ENCODE assay signal across 23 cellular contexts in genomic region chr10:131212763-131213325, GRCh38.
"Had no signal": no experiment of that assay in that cellular context is flagged by ENCODE, and none has a peak within 500 bp of the region (broad histone marks: within the 10 kb centered on the region; RNA-seq: fewer than 3 reads in every experiment).

No MANE protein-coding gene starts in this region.

- H3K4me3 ChIP-seq: hepatocyte, pancreas, tibial artery, vagina had no signal

- H3K27ac ChIP-seq: hepatocyte, neutrophil, pancreas, tibial artery, vagina had no signal

- ATAC-seq: activated naive CD8-positive, alpha-beta T cell treated with anti-CD3 and anti-CD28 coated beads, Interleukin-2, amount 50 U/mL, for 24 hours; activated T-cell treated with anti-CD3 and anti-CD28 coated beads, Interleukin-2, amount 50 U/mL, for 4 hours; pancreas; right cardiac atrium; T-cell had no signal

- H3K27me3 Mint-ChIP-seq: activated naive CD8-positive, alpha-beta T cell treated with anti-CD3 and anti-CD28 coated beads, Interleukin-2, amount 50 U/mL, for 24 hours; memory B cell; T-cell had no signal

- H3K4me1 ChIP-seq: pancreas, tibial artery had no signal

- H3K4me3 Mint-ChIP-seq: activated naive CD8-positive, alpha-beta T cell treated with anti-CD3 and anti-CD28 coated beads, Interleukin-2, amount 50 U/mL, for 24 hours; activated T-cell treated with anti-CD3 and anti-CD28 coated beads, Interleukin-2, amount 50 U/mL, for 4 hours; immature natural killer cell; memory B cell; nephron; T-cell; T-helper 2 cell treated with Interferon-gamma antibody and Interleukin-4, amounts not matched to agents 5 μg/mL and 100 μg/mL, for 36 hours had no signal

- DNase-seq: activated CD4-positive, alpha-beta T cell treated with anti-CD3 and anti-CD28 coated beads for 1 hour; activated CD4-positive, alpha-beta T cell treated with anti-CD3 and anti-CD28 coated beads, Interleukin-2, amount 50 U/mL, for 1 hour; activated CD8-positive, alpha-beta memory T cell treated with anti-CD3 and anti-CD28 coated beads, Interleukin-2, amount 50 U/mL, for 4 hours; activated naive CD4-positive, alpha-beta T cell treated with anti-CD3 and anti-CD28 coated beads, Interleukin-2, amount 50 U/mL, for 16 hours; activated naive CD8-positive, alpha-beta T cell treated with anti-CD3 and anti-CD28 coated beads, Interleukin-2, amount 50 U/mL, for 24 hours; activated T-cell treated with anti-CD3 and anti-CD28 coated beads, Interleukin-2, amount 50 U/mL, for 4 hours; effector CD4-positive, alpha-beta T cell; erythroblast; foreskin fibroblast; immature natural killer cell; pancreas; stimulated activated CD4-positive, alpha-beta T cell treated with anti-CD3 and anti-CD28 coated beads, Interleukin-4, amount 100 ng/mL, for 24 hours; stimulated activated naive CD4-positive, alpha-beta T cell treated with Interleukin-2 at 50 U/mL for 16 hours; T-cell had no signal

- H3K4me1 Mint-ChIP-seq: activated naive CD8-positive, alpha-beta T cell treated with anti-CD3 and anti-CD28 coated beads, Interleukin-2, amount 50 U/mL, for 24 hours; immature natural killer cell; memory B cell; nephron; T-cell had no signal

- H3K9me3 Mint-ChIP-seq: activated naive CD8-positive, alpha-beta T cell treated with anti-CD3 and anti-CD28 coated beads, Interleukin-2, amount 50 U/mL, for 24 hours; activated T-cell treated with anti-CD3 and anti-CD28 coated beads, Interleukin-2, amount 50 U/mL, for 4 hours; activated T-helper 2 cell treated with anti-CD3 and anti-CD28 coated beads, Interferon-gamma antibody, Interleukin-2, Interleukin-4, amounts not matched to agents 10 μg/mL and 5 μg/mL and 100 μg/mL, durations not matched to agents 14 hours and 24 hours and 36 hours; immature natural killer cell; memory B cell; nephron; T-cell; T-helper 2 cell treated with Interferon-gamma antibody and Interleukin-4, amounts not matched to agents 5 μg/mL and 100 μg/mL, for 36 hours had no signal

- H3K9me3 ChIP-seq: neutrophil, pancreas, tibial artery, vagina had no signal

- H3K27ac Mint-ChIP-seq: activated naive CD8-positive, alpha-beta T cell treated with anti-CD3 and anti-CD28 coated beads, Interleukin-2, amount 50 U/mL, for 24 hours; activated T-helper 2 cell treated with anti-CD3 and anti-CD28 coated beads, Interferon-gamma antibody, Interleukin-2, Interleukin-4, amounts not matched to agents 10 μg/mL and 5 μg/mL and 100 μg/mL, durations not matched to agents 14 hours and 24 hours and 36 hours; immature natural killer cell; memory B cell; nephron; T-cell; T-helper 2 cell treated with Interferon-gamma antibody and Interleukin-4, amounts not matched to agents 5 μg/mL and 100 μg/mL, for 36 hours had no signal

- H3K36me3 ChIP-seq: neutrophil, pancreas, tibial artery, vagina had no signal

- H3K36me3 Mint-ChIP-seq: immature natural killer cell, memory B cell, T-cell had no signal

- H3K27me3 ChIP-seq: hepatocyte, neutrophil, pancreas, tibial artery, vagina had no signal
